In genomic region chr9:128155736-128156500, GRCh38 we compare ENCODE assay signal across 16 cellular contexts. TPM values are rescaled to one million over a fixed set of nuclear protein-coding genes. Genes with fewer than 3 reads are reported as not detected.
"Had no signal": no experiment of that assay in that cellular context is flagged by ENCODE, and none has a peak within 500 bp of the region (broad histone marks: within the 10 kb centered on the region; RNA-seq: fewer than 3 reads in every experiment).

No MANE protein-coding gene starts in this region.

- H3K4me2 ChIP-seq: hepatocyte had no signal

- H3K27me3 ChIP-seq: cardiac muscle cell, esophagus muscularis mucosa, hepatocyte had no signal

- ATAC-seq: sciatic nerve; stimulated activated naive CD8-positive, alpha-beta T cell treated with anti-CD3 and anti-CD28 coated beads, Interleukin-15, amount 100 ng/mL, for 72 hours had no signal

- FAIRE-seq: keratinocyte had no signal

- H3K9me3 Mint-ChIP-seq: stimulated activated naive CD8-positive, alpha-beta T cell treated with anti-CD3 and anti-CD28 coated beads, Interleukin-15, amount 100 ng/mL, for 72 hours; type B pancreatic cell had no signal

- H3K4me3 Mint-ChIP-seq: stimulated activated naive CD8-positive, alpha-beta T cell treated with anti-CD3 and anti-CD28 coated beads, Interleukin-15, amount 100 ng/mL, for 72 hours; type B pancreatic cell had no signal

- DNase-seq: activated CD4-positive, alpha-beta T cell treated with anti-CD3 and anti-CD28 coated beads, Interleukin-2, amount 50 U/mL, for 1 hour; activated CD4-positive, CD25-positive, alpha-beta regulatory T cell; activated CD8-positive, alpha-beta memory T cell treated with anti-CD3 and anti-CD28 coated beads for 24 hours; activated naive CD4-positive, alpha-beta T cell treated with anti-CD3 and anti-CD28 coated beads, Interleukin-2, amount 50 U/mL, for 16 hours; mesendoderm; occipital lobe; stimulated activated naive CD8-positive, alpha-beta T cell treated with anti-CD3 and anti-CD28 coated beads, Interleukin-15, amount 100 ng/mL, for 72 hours had no signal

- H3K4me3 ChIP-seq: cardiac muscle cell, coronary artery, esophagus muscularis mucosa, hepatocyte, prostate gland had no signal

- H3K79me2 ChIP-seq: hepatocyte had no signal

- H3K4me1 ChIP-seq: prostate gland had no signal

- H3K36me3 Mint-ChIP-seq: type B pancreatic cell had no signal

- H3K27ac ChIP-seq: cardiac muscle cell, coronary artery, esophagus muscularis mucosa, hepatocyte, prostate gland had no signal

- H3K36me3 ChIP-seq: cardiac muscle cell, esophagus muscularis mucosa, prostate gland had no signal

- H3K27ac Mint-ChIP-seq: type B pancreatic cell had no signal

- H2AFZ ChIP-seq: hepatocyte had no signal

- H3K9me3 ChIP-seq: esophagus muscularis mucosa, prostate gland had no signal

- H3K27me3 Mint-ChIP-seq: stimulated activated naive CD8-positive, alpha-beta T cell treated with anti-CD3 and anti-CD28 coated beads, Interleukin-15, amount 100 ng/mL, for 72 hours; type B pancreatic cell had no signal

RNA-seq across cellular contexts. Expression of gene LCN2, which starts 6.7 kb away (rescaled TPM):
- total RNA-seq: cardiac muscle cell; occipital lobe; T-helper 2 cell treated with Interferon-gamma antibody and Interleukin-4, amounts not matched to agents 100 ng/mL and 5 ng/mL, for 36 hours had no signal
- polyA plus RNA-seq: cardiac muscle cell had no signal
